ENCODE assay signal across 16 cellular contexts in the genomic region with DNA sequence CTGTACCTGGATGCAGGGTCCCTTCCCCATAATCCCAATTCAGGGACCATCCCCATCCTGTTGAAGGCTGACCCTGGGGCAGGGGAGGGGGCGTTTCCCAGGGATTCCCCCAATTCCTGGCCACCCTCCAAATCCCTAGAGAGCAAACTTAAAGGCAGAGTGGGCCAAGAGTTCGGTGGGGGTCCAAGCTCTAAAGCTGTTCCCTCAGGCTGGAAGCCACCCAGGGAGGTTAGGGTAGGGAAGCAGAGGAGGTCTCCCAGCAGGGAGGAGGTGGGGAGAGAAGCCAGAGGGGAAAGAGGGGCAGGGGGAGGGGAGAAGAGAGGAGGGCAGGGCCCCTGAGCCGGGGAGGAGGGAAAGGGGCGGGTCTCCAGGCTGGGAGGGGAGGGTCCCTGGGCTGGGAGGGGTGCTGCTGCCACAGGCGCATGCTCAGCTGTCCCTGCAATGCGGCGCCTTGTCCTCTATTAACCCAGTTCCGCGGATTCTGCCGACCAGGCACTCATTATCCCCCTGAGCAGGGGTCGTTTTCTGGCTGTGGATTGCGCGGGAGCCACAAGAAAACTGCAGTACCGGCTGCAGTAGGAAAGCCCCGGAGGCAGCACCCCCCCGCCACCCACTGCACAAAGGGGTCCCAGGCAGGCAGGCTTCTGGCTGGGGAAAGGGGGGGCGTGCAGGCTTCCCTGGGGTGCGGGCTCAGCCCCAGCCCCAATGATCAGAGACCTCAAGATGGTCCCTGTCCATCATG. TPM values are rescaled to one million over a fixed set of nuclear protein-coding genes. Genes with fewer than 3 reads are reported as not detected.
DNase-seq lines count a peak whose midpoint lies in the region; ATAC-seq and TF ChIP-seq lines count a peak whose summit lies in the region.
"Had no signal": no experiment of that assay in that cellular context is flagged by ENCODE, and none has a peak within 500 bp of the region (broad histone marks: within the 10 kb centered on the region; RNA-seq: fewer than 3 reads in every experiment).

No MANE protein-coding gene starts in this region.

- peaks cover 7% of the 10 kb centered on the region; the same call in 2 of the 3 replicates for H3K4me1 Mint-ChIP-seq in GM23338

- ATAC-seq in GM23338 (peak; percentile 91), RWPE2 (ENCODE audit: low read depth) (no peak), left cardiac atrium (no peak), left colon (no peak)
- ATAC-seq: gastroesophageal sphincter; stimulated activated naive CD8-positive, alpha-beta T cell treated with anti-CD3 and anti-CD28 coated beads, Interleukin-15, amount 100 ng/mL, for 72 hours had no signal

- H2BK12ac ChIP-seq in neuronal stem cell (ENCODE audit: low read length) = peak overlapping the region; percentile 67

- no peak overlapping the region for H3K27ac Mint-ChIP-seq in GM23338
- H3K27ac Mint-ChIP-seq: stimulated activated naive CD8-positive, alpha-beta T cell treated with anti-CD3 and anti-CD28 coated beads, Interleukin-15, amount 100 ng/mL, for 72 hours had no signal

- peak overlapping the region; percentile 57 for H3K4me3 ChIP-seq in GM23338
- no peak overlapping the region for H3K4me3 ChIP-seq in RWPE2 (ENCODE audit: severe bottlenecking)
- peak overlapping the region in 1 of 2 donors; percentile 23 for H3K4me3 ChIP-seq in neuronal stem cell (ENCODE audit: low read length in 2 of 2)
- H3K4me3 ChIP-seq: gastroesophageal sphincter, SJSA1 had no signal

- H3K9me2 ChIP-seq in GM23338 (ENCODE audit: insufficient read depth) = no peaks in the 10 kb centered on the region

- DNase-seq in GM23338 (ENCODE audit: low spot score) (peak; percentile 91), RWPE2 (ENCODE audit: low spot score) (peak; percentile 58), left cardiac atrium (peak; percentile 22), neuronal stem cell (ENCODE audit: low spot score) (peak; percentile 72), left colon (no peak), NCI-H146 treated with DMSO at 0.1 percent for 48 hours (lab: John Stamatoyannopoulos, UW; ENCODE audit: unreplicated experiment) (no peak), DMS79 (lab: John Stamatoyannopoulos, UW) (no peak), ureter (ENCODE audit: low spot score) (no peak)
- DNase-seq: activated CD4-positive, CD25-positive, alpha-beta regulatory T cell treated with anti-CD3 and anti-CD28 coated beads, Interleukin-2, amount 50 U/mL, for 72 hours; activated gamma-delta T cell treated with Interleukin-2 at 50 U/mL for 16 hours; cortex of kidney; NCI-H1930; stimulated activated naive CD8-positive, alpha-beta T cell treated with anti-CD3 and anti-CD28 coated beads, Interleukin-15, amount 100 ng/mL, for 72 hours had no signal

- H4K91ac ChIP-seq in neuronal stem cell (ENCODE audit: low read depth, low read length, poor library complexity) = peak overlapping the region; percentile 90

- H2AK5ac ChIP-seq in neuronal stem cell (ENCODE audit: low read depth, low read length) = peak overlapping the region; percentile 99

- peak overlapping the region; percentile 92 for H2BK120ac ChIP-seq in neuronal stem cell (ENCODE audit: low read depth, low read length)

- H3K79me1 ChIP-seq in neuronal stem cell (ENCODE audit: low read depth, low read length) = no peaks in the 10 kb centered on the region

- no peaks in the 10 kb centered on the region for H3K36me3 Mint-ChIP-seq in GM23338 (ENCODE audit: low read depth)

- no peak overlapping the region for H3K27ac ChIP-seq in GM23338 (ENCODE audit: low read depth)
- no peak overlapping the region for H3K27ac ChIP-seq in RWPE2 (ENCODE audit: poor library complexity, severe bottlenecking)
- H3K27ac ChIP-seq in neuronal stem cell (replicated peaks; ENCODE audit: low read length) = no peak overlapping the region
- H3K27ac ChIP-seq: C4-2B, gastroesophageal sphincter, SJSA1 had no signal

- H2BK5ac ChIP-seq in neuronal stem cell (ENCODE audit: low read length) = peak overlapping the region; percentile 69

- peak overlapping the region; percentile 29 for H3K4ac ChIP-seq in neuronal stem cell (ENCODE audit: low read length)

- peaks cover 5% of the 10 kb centered on the region for H3K4me1 ChIP-seq in GM23338 (ENCODE audit: insufficient read depth)
- H3K4me1 ChIP-seq in RWPE2 (ENCODE audit: insufficient read depth, poor library complexity, severe bottlenecking) = no peaks in the 10 kb centered on the region
- peaks cover 10 to 18% of the 10 kb centered on the region in 2 donors for H3K4me1 ChIP-seq in neuronal stem cell (ENCODE audit: control insufficient read depth in 2 of 2, insufficient read depth in 1 of 2, low read depth in 1 of 2, low read length in 2 of 2)
- H3K4me1 ChIP-seq: gastroesophageal sphincter, SJSA1 had no signal

- intact Hi-C loops in left cardiac atrium (cut with DNase I) (no loop called here), left colon (cut with DNase I, micrococcal nuclease) (no loop called here)

- H4K8ac ChIP-seq in neuronal stem cell (ENCODE audit: low read depth, low read length) = peak overlapping the region; percentile 87

- peak overlapping the region; percentile 27 for H3K23ac ChIP-seq in neuronal stem cell (ENCODE audit: low read depth, low read length, poor library complexity)

- H3K14ac ChIP-seq in neuronal stem cell (ENCODE audit: low read length) = peak overlapping the region; percentile 49

- no peaks in the 10 kb centered on the region; the same call in 2 of the 3 replicates for H3K9me3 Mint-ChIP-seq in GM23338
- H3K9me3 Mint-ChIP-seq: stimulated activated naive CD8-positive, alpha-beta T cell treated with anti-CD3 and anti-CD28 coated beads, Interleukin-15, amount 100 ng/mL, for 72 hours had no signal

- no peak for TF ChIP-seq CTCF in GM23338 (conservative IDR thresholded peaks at IDR 0.05; ENCODE audit: low read depth in 2 of 2)
- no peak for TF ChIP-seq CTCF in RWPE2 (IDR thresholded peaks at IDR 0.05; ENCODE audit: poor library complexity, severe bottlenecking)

- H2AFZ ChIP-seq in GM23338 = peak overlapping the region; percentile 94; the same call in 1 of the 2 replicates
- H2AFZ ChIP-seq in neuronal stem cell (ENCODE audit: low read length) = peak overlapping the region; percentile 95

- H4K20me1 ChIP-seq in GM23338 (replicated peaks; ENCODE audit: insufficient read depth) = no peaks in the 10 kb centered on the region

- H3K4me2 ChIP-seq in GM23338 = peak overlapping the region; percentile 83
- H3K4me2 ChIP-seq in neuronal stem cell (ENCODE audit: insufficient read depth, low read length, poor library complexity, severe bottlenecking) = no peak overlapping the region

- peak overlapping the region; percentile 74 for H3K9ac ChIP-seq in neuronal stem cell (ENCODE audit: low read depth, low read length, poor library complexity)

- peak overlapping the region; percentile 71 for H2BK15ac ChIP-seq in neuronal stem cell (ENCODE audit: low read length)

- H3K27me3 ChIP-seq in GM23338 (ENCODE audit: insufficient read depth) (peaks cover 12% of the 10 kb centered on the region), RWPE2 (ENCODE audit: insufficient read depth, poor library complexity, severe bottlenecking) (no peaks in the 10 kb centered on the region), neuronal stem cell (ENCODE audit: control insufficient read depth in 3 of 3, insufficient read depth in 3 of 3, low read depth in 1 of 3, low read length in 3 of 3) (peaks cover 0 to 51% (median 0%) of the 10 kb centered on the region in 3 experiments)
- H3K27me3 ChIP-seq: SJSA1 had no signal

- H3K4me3 Mint-ChIP-seq in GM23338 = peak overlapping the region; percentile 39; the same call in 2 of the 3 replicates
- H3K4me3 Mint-ChIP-seq: stimulated activated naive CD8-positive, alpha-beta T cell treated with anti-CD3 and anti-CD28 coated beads, Interleukin-15, amount 100 ng/mL, for 72 hours had no signal

- no peaks in the 10 kb centered on the region for H3K79me2 ChIP-seq in GM23338 (replicated peaks; ENCODE audit: insufficient read depth)

- H3K9me3 ChIP-seq in RWPE2 (ENCODE audit: severe bottlenecking) (no peaks in the 10 kb centered on the region), neuronal stem cell (replicated peaks in 1 of 2; ENCODE audit: control insufficient read depth in 2 of 2, insufficient read depth in 1 of 2, low read depth in 1 of 2, low read length in 2 of 2) (no peaks in the 10 kb centered on the region)
- H3K9me3 ChIP-seq: gastroesophageal sphincter, SJSA1 had no signal

- no CpG with 5 or more reads among the region's 18 CpGs for WGBS in neuronal stem cell (ENCODE audit: extremely low coverage in 2 of 2, insufficient read length in 2 of 2, insufficient replicate concordance in 1 of 2), 2 donors

- no peaks in the 10 kb centered on the region for H3F3A ChIP-seq in GM23338 (replicated peaks; ENCODE audit: low read depth)

- H3K36me3 ChIP-seq in GM23338 (ENCODE audit: insufficient read depth) = no peaks in the 10 kb centered on the region
- H3K36me3 ChIP-seq in RWPE2 (ENCODE audit: low read depth) = no peaks in the 10 kb centered on the region
- no peaks in the 10 kb centered on the region for H3K36me3 ChIP-seq in neuronal stem cell (replicated peaks in 1 of 2; ENCODE audit: control insufficient read depth in 2 of 2, insufficient read depth in 2 of 2, low read length in 2 of 2)
- H3K36me3 ChIP-seq: gastroesophageal sphincter, SJSA1 had no signal

- H3K18ac ChIP-seq in neuronal stem cell (ENCODE audit: low read length) = peak overlapping the region; percentile 89

- peaks cover 17% of the 10 kb centered on the region for H3K27me3 Mint-ChIP-seq in GM23338 (ENCODE audit: insufficient read depth, low read depth, poor library complexity)

TF ChIP-seq in GM23338, 12 proteins besides CTCF, POLR2A, EP300 and RAD21 (continues in another document):
- no peak for TF ChIP-seq STAT1 (IDR thresholded peaks at IDR 0.05; ENCODE audit: unreplicated experiment)

RNA-seq across cellular contexts. Expression of gene CAMK2B, which starts 49.4 kb away (rescaled TPM):
- total RNA-seq in GM23338 (2014; rRNA removed; shearing (Covaris generic)) = not detected in 2 replicates
- polyA plus RNA-seq in GM23338 (2016; fragmentation: Nextera tagmentation; extraction: Ambion mirVana) = not detected in 2 replicates
- total RNA-seq in left cardiac atrium (10 to 100 TPM; 75.8 to 98.7 TPM), left colon (under 1 TPM; 0.61 to 0.76 TPM), ureter (not detected)
- 0.79 TPM for polyA plus RNA-seq in neuronal stem cell (2013, experiment 1 of 2)
- polyA plus RNA-seq in neuronal stem cell (2013, experiment 2 of 2) = 0.65 TPM
- total RNA-seq: SJSA1 had no signal

Comparison
In these comparisons a context has a peak if more than half of its experiments do, and no peak if none do; other contexts are left out.
1. DNase-seq: peak in GM23338 (single experiment), RWPE2 (single experiment), left cardiac atrium (single experiment) and neuronal stem cell (single experiment); none in left colon (0 of 2), NCI-H146 treated with DMSO at 0.1 percent for 48 hours (single experiment), DMS79 (single experiment) and ureter (single experiment).
2. RNA of gene CAMK2B, which starts 49.4 kb away (total RNA-seq): 75.8 to 98.7 TPM in left cardiac atrium; 0.61 to 0.76 TPM in left colon, not detected in ureter (single experiment) and not detected in GM23338; every median in the first group is over 10 times any median in the second.